In the genomic region with DNA sequence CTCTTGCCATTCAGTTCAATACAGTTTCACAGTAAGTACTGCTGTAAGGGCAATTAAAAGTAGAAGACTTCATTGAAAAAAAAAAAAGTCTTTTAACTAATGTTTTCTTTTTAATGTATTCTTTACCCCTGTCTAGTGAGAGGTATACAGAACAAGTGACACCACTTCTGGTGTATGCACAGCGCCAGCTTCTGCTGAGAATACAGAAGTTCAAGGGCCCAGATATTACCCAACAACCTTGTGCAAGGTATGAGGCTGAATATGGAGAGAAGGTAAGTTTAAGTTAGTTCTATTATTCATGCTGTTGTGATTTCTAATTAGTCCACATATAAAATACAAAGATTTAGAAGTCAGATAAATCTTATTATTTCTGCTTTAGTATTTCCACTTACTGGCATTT, we compare ENCODE assay signal across 14 cellular contexts.
"Had no signal": no experiment of that assay in that cellular context is flagged by ENCODE, and none has a peak within 500 bp of the region (broad histone marks: within the 10 kb centered on the region; RNA-seq: fewer than 3 reads in every experiment).

No MANE protein-coding gene starts in this region.

- H3K4me1 ChIP-seq: ascending aorta, esophagus muscularis mucosa, tibial nerve had no signal

- H3K27ac ChIP-seq: ascending aorta, esophagus muscularis mucosa, tibial nerve had no signal

- DNase-seq: activated CD4-positive, alpha-beta T cell treated with anti-CD3 and anti-CD28 coated beads, Interleukin-2, amount 10 ng/mL, durations not matched to agents 7 days and 5 days; activated CD4-positive, CD25-positive, alpha-beta regulatory T cell; activated CD8-positive, alpha-beta memory T cell treated with anti-CD3 and anti-CD28 coated beads for 24 hours; activated naive CD4-positive, alpha-beta T cell treated with Interleukin-2 at 50 U/mL for 16 hours; activated naive CD8-positive, alpha-beta T cell treated with anti-CD3 and anti-CD28 coated beads, Interleukin-2, amount 50 U/mL, for 24 hours; immature natural killer cell; mucosa of descending colon; naive thymus-derived CD8-positive, alpha-beta T cell; right cardiac atrium had no signal

- ATAC-seq: activated naive CD8-positive, alpha-beta T cell treated with anti-CD3 and anti-CD28 coated beads, Interleukin-2, amount 50 U/mL, for 24 hours; mucosa of descending colon; naive thymus-derived CD8-positive, alpha-beta T cell; right cardiac atrium; stimulated activated effector memory CD8-positive, alpha-beta T cell treated with anti-CD3 and anti-CD28 coated beads, Interleukin-12 subunit alpha, Interleukin-12 subunit beta, amount 100 ng/mL, for 72 hours had no signal

- H3K4me3 ChIP-seq: ascending aorta, esophagus muscularis mucosa, mucosa of descending colon, tibial nerve had no signal

- H3K9me3 ChIP-seq: ascending aorta, esophagus muscularis mucosa, mucosa of descending colon, tibial nerve had no signal

- H3K27me3 ChIP-seq: ascending aorta, esophagus muscularis mucosa, tibial nerve had no signal

- H3K36me3 ChIP-seq: ascending aorta, tibial nerve had no signal

- FAIRE-seq: endometrium had no signal
